Comparison of ENCODE assay signal across 13 cellular contexts in the genomic region with DNA sequence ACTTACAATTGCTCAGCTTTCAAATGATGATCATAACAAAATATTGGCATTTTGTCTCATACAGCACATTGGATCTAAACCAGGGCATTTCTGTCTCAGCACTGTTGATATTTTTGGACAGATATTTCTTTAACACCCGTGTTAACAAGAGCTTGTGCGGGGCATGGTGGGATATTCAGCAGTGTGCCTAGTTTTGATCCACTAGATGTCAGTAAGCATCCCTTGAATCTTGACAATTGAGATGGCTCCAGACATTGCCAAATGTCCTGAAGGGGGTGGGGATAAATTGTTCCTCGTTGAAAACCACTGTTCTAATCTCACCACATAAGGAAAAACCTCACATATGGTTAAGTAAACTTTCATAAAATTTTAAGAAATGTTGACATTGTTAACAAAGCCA.
DNase-seq lines count a peak whose midpoint lies in the region; ATAC-seq, FAIRE-seq and TF ChIP-seq lines count a peak whose summit lies in the region.
"Had no signal": no experiment of that assay in that cellular context is flagged by ENCODE, and none has a peak within 500 bp of the region (broad histone marks: within the 10 kb centered on the region; RNA-seq: fewer than 3 reads in every experiment).

No MANE protein-coding gene starts in this region.

- H4K20me1 ChIP-seq in hepatocyte (ENCODE audit: insufficient read depth, poor library complexity, severe bottlenecking), result no peaks in the 10 kb centered on the region

- H3K36me3 ChIP-seq in BE2C (no peaks in the 10 kb centered on the region), hepatocyte (replicated peaks; ENCODE audit: insufficient read depth, low read depth) (no peaks in the 10 kb centered on the region)

- no peaks in the 10 kb centered on the region for H3K4me1 Mint-ChIP-seq in T-cell
- H3K4me1 Mint-ChIP-seq: activated B cell treated with CpG ODN at 0.5 μM for 24 hours had no signal

- no peak overlapping the region for H3K27ac ChIP-seq in hepatocyte

- no peak for FAIRE-seq in HTR-8/SVneo (lab: Jason Lieb, UNC)
- FAIRE-seq: GM12891 had no signal

- ATAC-seq in T-cell (replicated peaks in 1 of 4) (no peak), HG02852 (IDR thresholded peaks at IDR 0.05; ENCODE audit: unreplicated experiment) (no peak), HG03442 (IDR thresholded peaks at IDR 0.05; ENCODE audit: unreplicated experiment) (no peak)

- no peak overlapping the region for H2AFZ ChIP-seq in hepatocyte

- no peaks in the 10 kb centered on the region for H3K27me3 ChIP-seq in BE2C
- no peaks in the 10 kb centered on the region for H3K27me3 ChIP-seq in hepatocyte

- DNase-seq in BE2C, result no peak
- DNase-seq in HTR-8/SVneo (ENCODE audit: insufficient read length, low spot score), result peak; percentile 3
- peak; percentile 6 for DNase-seq in RPMI7951 (ENCODE audit: low read depth)
- DNase-seq in hepatocyte (ENCODE audit: low spot score), result no peak
- no peak for DNase-seq in T-cell
- no peak for DNase-seq in GM19238 (ENCODE audit: insufficient read length, low spot score)
- DNase-seq: activated B cell treated with CpG ODN at 0.5 μM for 24 hours; activated effector memory CD4-positive, alpha-beta T cell treated with anti-CD3 and anti-CD28 coated beads, Interleukin-2, amount 50 U/mL, for 16 hours; stimulated activated CD4-positive, alpha-beta T cell treated with anti-CD3 and anti-CD28 coated beads, Interleukin-12 subunit alpha, Interleukin-12 subunit beta, amount 100 ng/mL, for 4 hours; stimulated activated naive CD4-positive, alpha-beta T cell treated with Interleukin-2 at 50 U/mL for 16 hours had no signal

- peaks cover 6 to 9% (median 6%) of the 10 kb centered on the region in 3 donors for H3K9me3 Mint-ChIP-seq in T-cell
- H3K9me3 Mint-ChIP-seq: activated B cell treated with CpG ODN at 0.5 μM for 24 hours had no signal

- H3K4me1 ChIP-seq in BE2C (no peaks in the 10 kb centered on the region), hepatocyte (ENCODE audit: insufficient read depth) (no peaks in the 10 kb centered on the region)

- TF ChIP-seq CTCF in BE2C (IDR thresholded peaks at IDR 0.05; ENCODE audit: low read depth, low read length) (peak; percentile 20; the same call in 1 of the 2 replicates), hepatocyte (IDR thresholded peaks at IDR 0.05; ENCODE audit: poor library complexity) (peak; percentile 16)

- no peaks in the 10 kb centered on the region for H3K36me3 Mint-ChIP-seq in T-cell

- no peaks in the 10 kb centered on the region for H3K9me2 ChIP-seq in hepatocyte (replicated peaks; ENCODE audit: insufficient read depth)

- H3K27ac Mint-ChIP-seq in T-cell, result no peak overlapping the region
- H3K27ac Mint-ChIP-seq: activated B cell treated with CpG ODN at 0.5 μM for 24 hours had no signal

- WGBS in hepatocyte (ENCODE audit: low lambda C conversion rate, missing lambda C conversion rate), result 46% methylated on average over 3 of the region's 3 CpGs

- no peak overlapping the region for H3K4me3 Mint-ChIP-seq in T-cell
- H3K4me3 Mint-ChIP-seq: activated B cell treated with CpG ODN at 0.5 μM for 24 hours had no signal

- no peak overlapping the region for H3K4me3 ChIP-seq in BE2C (ENCODE audit: low read depth, low read length)
- no peak overlapping the region for H3K4me3 ChIP-seq in hepatocyte

- no peaks in the 10 kb centered on the region for H3K27me3 Mint-ChIP-seq in T-cell
- H3K27me3 Mint-ChIP-seq: activated B cell treated with CpG ODN at 0.5 μM for 24 hours had no signal

- CTCF ChIA-PET in T-cell (lab: Charles Lee), result no interaction called here

- POLR2A ChIA-PET in T-cell (lab: Charles Lee), result no interaction called here

- H3K4me2 ChIP-seq in hepatocyte, result no peak overlapping the region

- H3K9me3 ChIP-seq in BE2C (no peaks in the 10 kb centered on the region; the same call in 1 of the 2 replicates), hepatocyte (ENCODE audit: low read depth) (no peaks in the 10 kb centered on the region)

- H3K79me2 ChIP-seq in hepatocyte, result no peaks in the 10 kb centered on the region

Comparison
In these comparisons a context has a peak if more than half of its experiments do, and no peak if none do; other contexts are left out.
1. DNase-seq: peak in HTR-8/SVneo (single experiment) and RPMI7951 (single experiment); none in BE2C (single experiment), hepatocyte (single experiment), T-cell (0 of 34) and GM19238 (single experiment).